In genomic region chr3:169815590-169816150, GRCh38 we compare ENCODE assay signal across 28 cellular contexts. TPM values are rescaled to one million over a fixed set of nuclear protein-coding genes. Genes with fewer than 3 reads are reported as not detected.
"Had no signal": no experiment of that assay in that cellular context is flagged by ENCODE, and none has a peak within 500 bp of the region (broad histone marks: within the 10 kb centered on the region; RNA-seq: fewer than 3 reads in every experiment).

No MANE protein-coding gene starts in this region.

- H3K27me3 ChIP-seq: right atrium auricular region, tibial nerve, upper lobe of left lung had no signal

- H3K4me1 ChIP-seq: prostate gland had no signal

- H3K36me3 ChIP-seq: lower lobe of right lung, prostate gland, right atrium auricular region, thoracic aorta, tibial nerve, upper lobe of left lung had no signal

- H3K4me3 ChIP-seq: lower lobe of right lung, prostate gland, right atrium auricular region, smooth muscle cell, thoracic aorta, tibial nerve, upper lobe of left lung had no signal

- DNase-seq: cortex of kidney; effector memory CD8-positive, alpha-beta T cell; hypothalamus; immature natural killer cell; islet precursor cell; kidney glomerular epithelial cell; left ventricle myocardium superior; lower lobe of right lung; nephron progenitor cell; nucleus accumbens; stimulated activated CD4-positive, alpha-beta T cell treated with anti-CD3 and anti-CD28 coated beads, Interleukin-12 subunit alpha, Interleukin-12 subunit beta, amount 100 ng/mL, for 4 hours; stimulated activated CD4-positive, alpha-beta T cell treated with anti-CD3 and anti-CD28 coated beads, Interleukin-2, amount 100 ng/mL, for 24 hours; stimulated activated CD4-positive, alpha-beta T cell treated with anti-CD3 and anti-CD28 coated beads, Interleukin-4, amount 100 ng/mL, for 24 hours; upper lobe of left lung had no signal

- ATAC-seq: effector memory CD8-positive, alpha-beta T cell; left ventricle myocardium superior; lower lobe of right lung; sciatic nerve; stimulated activated effector memory CD8-positive, alpha-beta T cell treated with anti-CD3 and anti-CD28 coated beads, Interleukin-12 subunit alpha, Interleukin-12 subunit beta, amount 100 ng/mL, for 72 hours had no signal

- FAIRE-seq: urothelium cell line had no signal

- H3K9me3 ChIP-seq: lower lobe of right lung, prostate gland, thoracic aorta had no signal

- H3K4me3 Mint-ChIP-seq: nephron progenitor cell; stimulated activated effector memory CD8-positive, alpha-beta T cell treated with anti-CD3 and anti-CD28 coated beads, Interleukin-12 subunit alpha, Interleukin-12 subunit beta, amount 100 ng/mL, for 72 hours; stimulated activated naive CD8-positive, alpha-beta T cell treated with anti-CD3 and anti-CD28 coated beads, Interleukin-15, Interleukin-2, amounts not matched to agents 100 ng/mL and 50 ng/mL, for 24 hours had no signal

- H3K27ac Mint-ChIP-seq: effector memory CD8-positive, alpha-beta T cell; nephron progenitor cell; stimulated activated effector memory CD8-positive, alpha-beta T cell treated with anti-CD3 and anti-CD28 coated beads, Interleukin-12 subunit alpha, Interleukin-12 subunit beta, amount 100 ng/mL, for 72 hours; stimulated activated naive CD8-positive, alpha-beta T cell treated with anti-CD3 and anti-CD28 coated beads, Interleukin-15, Interleukin-2, amounts not matched to agents 100 ng/mL and 50 ng/mL, for 24 hours had no signal

- H3K4me2 ChIP-seq: smooth muscle cell had no signal

- H3K27ac ChIP-seq: lower lobe of right lung, prostate gland, right atrium auricular region, thoracic aorta, tibial nerve, upper lobe of left lung had no signal

RNA-seq across cellular contexts. Expression of gene LRRIQ4, which starts 3.0 kb away (rescaled TPM):
- total RNA-seq: fibroblast of villous mesenchyme, left ventricle myocardium superior, lower lobe of right lung, mesenteric fat pad, mononuclear cell, osteocyte, sciatic nerve, thoracic aorta, tibial nerve had no signal
- polyA plus RNA-seq: esophagus, immature natural killer cell, smooth muscle cell had no signal

RNA-seq across cellular contexts. Expression of gene ACTRT3, which starts 46.3 kb away (rescaled TPM):
- total RNA-seq: mononuclear cell had no signal

RNA-seq across cellular contexts. Expression of gene TERC, which starts 50.8 kb away (rescaled TPM):
- total RNA-seq: osteocyte had no signal
- polyA plus RNA-seq: smooth muscle cell had no signal
